Comparison of ENCODE assay signal across 9 cellular contexts in the genomic region with DNA sequence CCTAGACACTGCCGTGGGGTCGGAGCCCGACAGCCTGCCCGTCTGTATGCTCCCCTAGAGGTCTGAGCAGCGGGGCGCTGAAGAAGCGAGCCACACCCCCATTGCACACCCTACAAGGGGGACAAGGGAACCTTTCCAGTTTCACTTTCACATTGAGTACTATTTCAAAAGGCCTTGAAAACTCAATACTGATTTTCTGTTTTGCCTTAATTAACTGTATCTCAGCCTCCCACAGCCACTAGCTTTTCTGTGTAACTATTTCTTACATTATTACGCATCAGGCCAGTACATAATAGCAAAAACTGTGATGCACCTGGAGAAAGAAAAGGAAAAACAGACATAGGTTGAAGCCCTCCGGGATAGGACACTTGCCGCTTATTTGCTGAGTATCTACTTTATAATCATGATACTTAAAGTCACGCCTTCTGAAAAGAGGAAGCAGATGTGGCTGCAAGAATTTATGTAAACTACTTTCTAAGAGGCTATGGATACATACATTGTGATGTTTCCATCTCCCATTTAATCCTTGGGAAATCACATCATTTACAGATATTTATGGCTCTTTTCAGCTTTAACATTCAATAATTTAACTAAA.
DNase-seq lines count a peak whose midpoint lies in the region; ATAC-seq and TF ChIP-seq lines count a peak whose summit lies in the region.
"Had no signal": no experiment of that assay in that cellular context is flagged by ENCODE, and none has a peak within 500 bp of the region (broad histone marks: within the 10 kb centered on the region; RNA-seq: fewer than 3 reads in every experiment).

No MANE protein-coding gene starts in this region.

- TF ChIP-seq POLR2A in breast epithelium (IDR thresholded peaks at IDR 0.05), result no peak

- DNase-seq in MCF 10A (ENCODE audit: unreplicated experiment), result no peak
- no peak for DNase-seq in breast epithelium (ENCODE audit: low spot score in 2 of 2)
- DNase-seq in NCI-H774 (lab: John Stamatoyannopoulos, UW), result peak; percentile 12
- no peak for DNase-seq in NCI-H1436 (lab: John Stamatoyannopoulos, UW)
- DNase-seq in OCI-M2 (lab: John Stamatoyannopoulos, UW; ENCODE audit: unreplicated experiment), result no peak
- no peak for DNase-seq in NCI-H2171 treated with DMSO at 0.1 percent for 48 hours (lab: John Stamatoyannopoulos, UW)

- H3K36me3 Mint-ChIP-seq in MCF 10A (ENCODE audit: insufficient read depth, unreplicated experiment), result peaks cover 6% of the 10 kb centered on the region
- H3K36me3 Mint-ChIP-seq in activated T-helper 17 cell treated with anti-CD3 and anti-CD28 coated beads, Interleukin-2, amount 50 U/mL, for 72 hours (ENCODE audit: low read depth), result no peaks in the 10 kb centered on the region

- H3K27me3 Mint-ChIP-seq in MCF 10A (ENCODE audit: insufficient read depth, unreplicated experiment), result no peaks in the 10 kb centered on the region
- no peaks in the 10 kb centered on the region for H3K27me3 Mint-ChIP-seq in activated T-helper 17 cell treated with anti-CD3 and anti-CD28 coated beads, Interleukin-2, amount 50 U/mL, for 72 hours

- ATAC-seq in activated T-helper 17 cell treated with anti-CD3 and anti-CD28 coated beads, Interleukin-2, amount 50 U/mL, for 72 hours (replicated peaks), result peak; percentile 57
- ATAC-seq in GM18861 (IDR thresholded peaks at IDR 0.05; ENCODE audit: unreplicated experiment), result no peak

- peaks cover 8% of the 10 kb centered on the region for H3K9me3 Mint-ChIP-seq in MCF 10A (ENCODE audit: unreplicated experiment)
- H3K9me3 Mint-ChIP-seq in activated T-helper 17 cell treated with anti-CD3 and anti-CD28 coated beads, Interleukin-2, amount 50 U/mL, for 72 hours, result peaks cover 5% of the 10 kb centered on the region

- no peak overlapping the region for H3K27ac ChIP-seq in breast epithelium
- H3K27ac ChIP-seq: SJSA1 had no signal

- no peaks in the 10 kb centered on the region for H3K27me3 ChIP-seq in breast epithelium
- H3K27me3 ChIP-seq: SJSA1 had no signal

- CTCF ChIA-PET in MCF 10A (lab: Yijun Ruan, JAX), result interaction anchor here (0.5 kb wide), 1 partner anchor 464 kb away, joined by 3 read pairs; no protein-coding TSS in a partner anchor

- no peak overlapping the region for H3K4me3 ChIP-seq in breast epithelium
- H3K4me3 ChIP-seq: SJSA1 had no signal

- H3K4me3 Mint-ChIP-seq in MCF 10A (ENCODE audit: unreplicated experiment), result peak overlapping the region; percentile 65
- H3K4me3 Mint-ChIP-seq in activated T-helper 17 cell treated with anti-CD3 and anti-CD28 coated beads, Interleukin-2, amount 50 U/mL, for 72 hours, result peak overlapping the region; percentile 72

- peaks cover 7% of the 10 kb centered on the region for H3K4me1 Mint-ChIP-seq in MCF 10A (ENCODE audit: insufficient read depth, unreplicated experiment)
- H3K4me1 Mint-ChIP-seq in activated T-helper 17 cell treated with anti-CD3 and anti-CD28 coated beads, Interleukin-2, amount 50 U/mL, for 72 hours, result peaks cover 11% of the 10 kb centered on the region

- no TSS peak for BruUV-seq in MCF 10A (replicated peaks; lab: Mats Ljungman, UMichigan)

- TF ChIP-seq CTCF in MCF 10A (IDR thresholded peaks at IDR 0.05; ENCODE audit: unreplicated experiment) (no peak), breast epithelium (IDR thresholded peaks at IDR 0.05) (no peak)

- POLR2A ChIA-PET in MCF 10A (lab: Yijun Ruan, JAX), result no interaction called here

- no peaks in the 10 kb centered on the region for H3K4me1 ChIP-seq in breast epithelium
- H3K4me1 ChIP-seq: SJSA1 had no signal

- intact Hi-C loops in MCF 10A (cut with micrococcal nuclease), result no loop called here
- intact Hi-C loops in breast epithelium (cut with DNase I; ENCODE audit: low total_unique reads), result no loop called here

- H3K36me3 ChIP-seq in breast epithelium, result no peaks in the 10 kb centered on the region
- H3K36me3 ChIP-seq: SJSA1 had no signal

- no peak overlapping the region for H3K27ac Mint-ChIP-seq in MCF 10A (ENCODE audit: low read depth, unreplicated experiment)
- H3K27ac Mint-ChIP-seq in activated T-helper 17 cell treated with anti-CD3 and anti-CD28 coated beads, Interleukin-2, amount 50 U/mL, for 72 hours, result peak overlapping the region; percentile 66

- no peaks in the 10 kb centered on the region for H3K9me3 ChIP-seq in breast epithelium
- H3K9me3 ChIP-seq: SJSA1 had no signal
